In the genomic region with DNA sequence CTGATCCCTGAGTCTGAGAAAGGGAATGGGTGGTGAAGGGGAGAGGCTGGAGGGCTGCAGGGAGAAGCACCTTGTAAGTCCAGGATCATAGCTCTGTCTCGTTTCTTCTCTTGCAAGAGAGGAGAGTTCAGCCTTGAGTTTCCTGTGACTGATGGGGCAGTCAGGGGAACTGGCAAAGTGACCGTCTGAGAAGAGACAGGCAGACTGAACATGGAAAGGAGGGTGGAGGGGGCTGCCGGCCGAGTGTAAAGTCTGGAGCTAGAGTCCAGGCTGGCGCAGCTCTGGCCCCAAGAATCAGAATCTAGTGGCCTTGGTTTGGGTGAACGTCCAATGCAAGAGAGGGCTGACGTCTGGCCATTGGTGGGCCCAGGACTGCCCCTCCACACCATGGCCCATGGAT, we compare ENCODE assay signal across 1 cellular context.
TF ChIP-seq lines count a peak whose summit lies in the region.

No MANE protein-coding gene starts in this region.

TF ChIP-seq in WTC11, 78 proteins besides CTCF, POLR2A, EP300 and RAD21 (continued from another document):
- TF ChIP-seq, protein P1, sequence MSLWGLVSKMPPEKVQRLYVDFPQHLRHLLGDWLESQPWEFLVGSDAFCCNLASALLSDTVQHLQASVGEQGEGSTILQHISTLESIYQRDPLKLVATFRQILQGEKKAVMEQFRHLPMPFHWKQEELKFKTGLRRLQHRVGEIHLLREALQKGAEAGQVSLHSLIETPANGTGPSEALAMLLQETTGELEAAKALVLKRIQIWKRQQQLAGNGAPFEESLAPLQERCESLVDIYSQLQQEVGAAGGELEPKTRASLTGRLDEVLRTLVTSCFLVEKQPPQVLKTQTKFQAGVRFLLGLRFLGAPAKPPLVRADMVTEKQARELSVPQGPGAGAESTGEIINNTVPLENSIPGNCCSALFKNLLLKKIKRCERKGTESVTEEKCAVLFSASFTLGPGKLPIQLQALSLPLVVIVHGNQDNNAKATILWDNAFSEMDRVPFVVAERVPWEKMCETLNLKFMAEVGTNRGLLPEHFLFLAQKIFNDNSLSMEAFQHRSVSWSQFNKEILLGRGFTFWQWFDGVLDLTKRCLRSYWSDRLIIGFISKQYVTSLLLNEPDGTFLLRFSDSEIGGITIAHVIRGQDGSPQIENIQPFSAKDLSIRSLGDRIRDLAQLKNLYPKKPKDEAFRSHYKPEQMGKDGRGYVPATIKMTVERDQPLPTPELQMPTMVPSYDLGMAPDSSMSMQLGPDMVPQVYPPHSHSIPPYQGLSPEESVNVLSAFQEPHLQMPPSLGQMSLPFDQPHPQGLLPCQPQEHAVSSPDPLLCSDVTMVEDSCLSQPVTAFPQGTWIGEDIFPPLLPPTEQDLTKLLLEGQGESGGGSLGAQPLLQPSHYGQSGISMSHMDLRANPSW (CRISPR knock-in tag; conservative IDR thresholded peaks at IDR 0.05; ENCODE audit: low read depth): no peak
- TF ChIP-seq MXD4 (CRISPR knock-in tag; IDR thresholded peaks at IDR 0.05; ENCODE audit: borderline replicate concordance) (no peak), FOXK1 (CRISPR knock-in tag; IDR thresholded peaks at IDR 0.05) (no peak), MYBL2 (CRISPR knock-in tag; IDR thresholded peaks at IDR 0.05) (no peak), ZNF423 (CRISPR knock-in tag; IDR thresholded peaks at IDR 0.05) (no peak), OVOL2 (CRISPR knock-in tag; IDR thresholded peaks at IDR 0.05; ENCODE audit: borderline replicate concordance) (no peak), SMAD3 (CRISPR knock-in tag; IDR thresholded peaks at IDR 0.05; ENCODE audit: borderline replicate concordance) (no peak), ETV6 (CRISPR knock-in tag; IDR thresholded peaks at IDR 0.05) (no peak)
- TF ChIP-seq, protein P2, sequence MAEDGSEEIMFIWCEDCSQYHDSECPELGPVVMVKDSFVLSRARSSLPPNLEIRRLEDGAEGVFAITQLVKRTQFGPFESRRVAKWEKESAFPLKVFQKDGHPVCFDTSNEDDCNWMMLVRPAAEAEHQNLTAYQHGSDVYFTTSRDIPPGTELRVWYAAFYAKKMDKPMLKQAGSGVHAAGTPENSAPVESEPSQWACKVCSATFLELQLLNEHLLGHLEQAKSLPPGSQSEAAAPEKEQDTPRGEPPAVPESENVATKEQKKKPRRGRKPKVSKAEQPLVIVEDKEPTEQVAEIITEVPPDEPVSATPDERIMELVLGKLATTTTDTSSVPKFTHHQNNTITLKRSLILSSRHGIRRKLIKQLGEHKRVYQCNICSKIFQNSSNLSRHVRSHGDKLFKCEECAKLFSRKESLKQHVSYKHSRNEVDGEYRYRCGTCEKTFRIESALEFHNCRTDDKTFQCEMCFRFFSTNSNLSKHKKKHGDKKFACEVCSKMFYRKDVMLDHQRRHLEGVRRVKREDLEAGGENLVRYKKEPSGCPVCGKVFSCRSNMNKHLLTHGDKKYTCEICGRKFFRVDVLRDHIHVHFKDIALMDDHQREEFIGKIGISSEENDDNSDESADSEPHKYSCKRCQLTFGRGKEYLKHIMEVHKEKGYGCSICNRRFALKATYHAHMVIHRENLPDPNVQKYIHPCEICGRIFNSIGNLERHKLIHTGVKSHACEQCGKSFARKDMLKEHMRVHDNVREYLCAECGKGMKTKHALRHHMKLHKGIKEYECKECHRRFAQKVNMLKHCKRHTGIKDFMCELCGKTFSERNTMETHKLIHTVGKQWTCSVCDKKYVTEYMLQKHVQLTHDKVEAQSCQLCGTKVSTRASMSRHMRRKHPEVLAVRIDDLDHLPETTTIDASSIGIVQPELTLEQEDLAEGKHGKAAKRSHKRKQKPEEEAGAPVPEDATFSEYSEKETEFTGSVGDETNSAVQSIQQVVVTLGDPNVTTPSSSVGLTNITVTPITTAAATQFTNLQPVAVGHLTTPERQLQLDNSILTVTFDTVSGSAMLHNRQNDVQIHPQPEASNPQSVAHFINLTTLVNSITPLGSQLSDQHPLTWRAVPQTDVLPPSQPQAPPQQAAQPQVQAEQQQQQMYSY (CRISPR knock-in tag; IDR thresholded peaks at IDR 0.05): peak; percentile 84
- TF ChIP-seq, protein P3, sequence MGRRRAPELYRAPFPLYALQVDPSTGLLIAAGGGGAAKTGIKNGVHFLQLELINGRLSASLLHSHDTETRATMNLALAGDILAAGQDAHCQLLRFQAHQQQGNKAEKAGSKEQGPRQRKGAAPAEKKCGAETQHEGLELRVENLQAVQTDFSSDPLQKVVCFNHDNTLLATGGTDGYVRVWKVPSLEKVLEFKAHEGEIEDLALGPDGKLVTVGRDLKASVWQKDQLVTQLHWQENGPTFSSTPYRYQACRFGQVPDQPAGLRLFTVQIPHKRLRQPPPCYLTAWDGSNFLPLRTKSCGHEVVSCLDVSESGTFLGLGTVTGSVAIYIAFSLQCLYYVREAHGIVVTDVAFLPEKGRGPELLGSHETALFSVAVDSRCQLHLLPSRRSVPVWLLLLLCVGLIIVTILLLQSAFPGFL (CRISPR knock-in tag; IDR thresholded peaks at IDR 0.05; ENCODE audit: borderline replicate concordance): no peak
- TF ChIP-seq, protein P4, sequence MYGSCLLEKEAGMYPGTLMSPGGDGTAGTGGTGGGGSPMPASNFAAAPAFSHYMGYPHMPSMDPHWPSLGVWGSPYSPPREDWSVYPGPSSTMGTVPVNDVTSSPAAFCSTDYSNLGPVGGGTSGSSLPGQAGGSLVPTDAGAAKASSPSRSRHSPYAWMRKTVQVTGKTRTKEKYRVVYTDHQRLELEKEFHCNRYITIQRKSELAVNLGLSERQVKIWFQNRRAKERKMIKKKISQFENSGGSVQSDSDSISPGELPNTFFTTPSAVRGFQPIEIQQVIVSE (CRISPR knock-in tag; IDR thresholded peaks at IDR 0.05; ENCODE audit: borderline replicate concordance): no peak
